Comparison of ENCODE assay signal across 25 cellular contexts in the genomic region with DNA sequence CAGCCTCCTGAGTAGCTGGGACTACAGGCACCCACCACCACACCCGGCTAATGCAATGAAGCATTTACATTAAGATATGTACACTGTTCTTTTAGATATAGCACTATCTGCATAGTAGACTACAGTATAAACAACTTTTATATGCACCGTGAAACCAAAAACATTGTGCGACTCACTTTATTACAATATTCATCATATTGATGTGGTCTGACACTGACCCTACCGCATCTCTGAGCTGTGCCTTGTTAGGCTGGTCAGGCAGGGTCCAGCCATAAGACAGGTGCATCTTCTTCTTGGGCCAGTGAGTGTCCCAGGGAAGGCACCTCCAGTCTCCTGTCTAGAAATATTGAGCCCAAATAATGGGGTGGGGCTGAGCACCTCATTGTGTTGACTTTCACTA.
"Had no signal": no experiment of that assay in that cellular context is flagged by ENCODE, and none has a peak within 500 bp of the region (broad histone marks: within the 10 kb centered on the region; RNA-seq: fewer than 3 reads in every experiment).

No MANE protein-coding gene starts in this region.

- H3K4me1 ChIP-seq: colonic mucosa, gastrocnemius medialis had no signal

- H3K27ac ChIP-seq: colonic mucosa, epithelial cell of prostate, esophagus muscularis mucosa, gastrocnemius medialis, heart left ventricle, hepatocyte, lower lobe of right lung had no signal

- H3K27me3 ChIP-seq: colonic mucosa, esophagus muscularis mucosa, gastrocnemius medialis, heart left ventricle, hepatocyte had no signal

- ATAC-seq: effector memory CD8-positive, alpha-beta T cell; gastrocnemius medialis; heart left ventricle; left colon; left lobe of liver; left ventricle myocardium superior; naive thymus-derived CD4-positive, alpha-beta T cell; natural killer cell had no signal

- H3K36me3 ChIP-seq: colonic mucosa, esophagus muscularis mucosa, gastrocnemius medialis, heart left ventricle, lower lobe of right lung had no signal

- H3K4me2 ChIP-seq: hepatocyte had no signal

- H2AFZ ChIP-seq: hepatocyte had no signal

- DNase-seq: colonic mucosa; cortex of kidney; effector CD8-positive, alpha-beta T cell; effector memory CD8-positive, alpha-beta T cell; endodermal cell; erythroblast; foreskin fibroblast; foreskin melanocyte; gastrocnemius medialis; heart left ventricle; hypothalamus; immature natural killer cell; islet precursor cell; kidney; kidney glomerular epithelial cell; left colon; left ventricle myocardium superior; lower lobe of right lung; mesenchymal stem cell; naive thymus-derived CD4-positive, alpha-beta T cell; natural killer cell had no signal

- H3K9me3 ChIP-seq: colonic mucosa, esophagus muscularis mucosa, gastrocnemius medialis, heart left ventricle, lower lobe of right lung had no signal

- H3K4me3 ChIP-seq: colonic mucosa, esophagus muscularis mucosa, gastrocnemius medialis, heart left ventricle, hepatocyte, lower lobe of right lung had no signal
